In genomic region chr5:147671365-147671764, GRCh38 we compare ENCODE assay signal across 20 cellular contexts.
DNase-seq lines count a peak whose midpoint lies in the region; ATAC-seq, FAIRE-seq and TF ChIP-seq lines count a peak whose summit lies in the region.
"Had no signal": no experiment of that assay in that cellular context is flagged by ENCODE, and none has a peak within 500 bp of the region (broad histone marks: within the 10 kb centered on the region; RNA-seq: fewer than 3 reads in every experiment).

No MANE protein-coding gene starts in this region.

- H3K4me1 ChIP-seq in HepG2 (ENCODE audit: insufficient read depth, low read length), result peaks cover 34% of the 10 kb centered on the region
- H3K4me1 ChIP-seq in effector memory CD4-positive, alpha-beta T cell (ENCODE audit: control insufficient read depth, insufficient read depth, low read length, poor library complexity, severe bottlenecking), result no peaks in the 10 kb centered on the region
- H3K4me1 ChIP-seq: A549 had no signal

- H4K20me1 ChIP-seq in HepG2 (ENCODE audit: insufficient read depth, low read length), result no peaks in the 10 kb centered on the region

- H3K4me1 Mint-ChIP-seq in stimulated activated memory B cell treated with anti-CD40 and anti-IgM and Interleukin-4, amounts not matched to agents 10 μg/mL and 1 μg/mL and 100 μg/mL, for 72 hours, result no peaks in the 10 kb centered on the region
- H3K4me1 Mint-ChIP-seq: CD14-positive monocyte had no signal

- in situ Hi-C loops in HepG2 (cut with HindIII; ENCODE audit: extremely low pct_ligation_motif_present, low pct_unique_long_range_greater_than_20kb), result loop anchor here (5.0 kb wide), 1 partner anchor 44 kb away; no protein-coding TSS in a partner anchor

- TF ChIP-seq EP300 in HepG2 (IDR thresholded peaks at IDR 0.05; ENCODE audit: low read depth in 2 of 2, low read length in 2 of 2), result peak; percentile 46 to 61; a peak in 1 of 4 replicates
- TF ChIP-seq EP300 in HepG2 (CRISPR knock-in tag; IDR thresholded peaks at IDR 0.05; ENCODE audit: borderline replicate concordance), result 0 out of 2 replicates have a peak, but pooled peaks have one; percentile 12

- POLR2A ChIA-PET in HepG2 (lab: Yijun Ruan, JAX), result no interaction called here

- CTCF ChIA-PET in HepG2 (lab: Yijun Ruan, JAX; ENCODE audit: low intra/inter-chr PET ratio, low total read pairs), result no interaction called here

- no peak overlapping the region for H3K9ac ChIP-seq in HepG2 (ENCODE audit: insufficient read depth, low read depth, low read length)
- H3K9ac ChIP-seq: GM23248 had no signal

- intact Hi-C loops in HepG2 (cut with micrococcal nuclease; ENCODE audit: unreplicated experiment), result no loop called here

- no peak overlapping the region for H2AFZ ChIP-seq in HepG2 (ENCODE audit: low read length)
- H2AFZ ChIP-seq: GM23248 had no signal

- no peak overlapping the region for H3K27ac Mint-ChIP-seq in stimulated activated memory B cell treated with anti-CD40 and anti-IgM and Interleukin-4, amounts not matched to agents 10 μg/mL and 1 μg/mL and 100 μg/mL, for 72 hours
- H3K27ac Mint-ChIP-seq: CD14-positive monocyte; CD8-positive, alpha-beta T cell had no signal

- no peak overlapping the region for H3K4me3 ChIP-seq in HepG2 (replicated peaks in 1 of 3; ENCODE audit: insufficient read depth in 1 of 3, low read depth in 2 of 3, low read length in 3 of 3)
- H3K4me3 ChIP-seq in effector memory CD4-positive, alpha-beta T cell (ENCODE audit: insufficient read depth, low read depth, low read length, poor library complexity, severe bottlenecking), result no peak overlapping the region
- H3K4me3 ChIP-seq: A549, GM23248, K562 had no signal

- H3K79me2 ChIP-seq in HepG2 (ENCODE audit: insufficient read depth, low read length), result no peaks in the 10 kb centered on the region

- TF ChIP-seq POLR2A in HepG2 (IDR thresholded peaks at IDR 0.05; ENCODE audit: insufficient read depth in 1 of 2, low read depth in 2 of 2, low read length in 2 of 2), result no peak

- no peak for TF ChIP-seq CTCF in VCaP (conservative IDR thresholded peaks at IDR 0.05)
- TF ChIP-seq CTCF in HepG2 (CRISPR knock-in tag; IDR thresholded peaks at IDR 0.05), result 0 out of 2 replicates have a peak, but pooled peaks have one; percentile 32

- WGBS in HepG2 (ENCODE audit: low lambda C conversion rate), result 15% methylated on average over 6 of the region's 6 CpGs

- no peaks in the 10 kb centered on the region for H3K36me3 ChIP-seq in HepG2 (replicated peaks in 1 of 2; ENCODE audit: control insufficient read depth in 1 of 2, insufficient read depth in 2 of 2, low read length in 2 of 2)
- peaks cover 3% of the 10 kb centered on the region for H3K36me3 ChIP-seq in effector memory CD4-positive, alpha-beta T cell (ENCODE audit: control insufficient read depth, insufficient read depth, low read length)

- H3K4me2 ChIP-seq in HepG2 (ENCODE audit: low read depth, low read length), result peak overlapping the region; percentile 48
- H3K4me2 ChIP-seq: A549 had no signal

- no peaks in the 10 kb centered on the region for H3K9me3 ChIP-seq in HepG2 (ENCODE audit: low read length)
- H3K9me3 ChIP-seq in effector memory CD4-positive, alpha-beta T cell (ENCODE audit: control insufficient read depth, low read length), result no peaks in the 10 kb centered on the region
- H3K9me3 ChIP-seq: A549 had no signal

- FAIRE-seq in HepG2 (lab: Jason Lieb, UNC), result no peak
- FAIRE-seq: A549, D721Med, GM12892, HTR-8/SVneo, K562 had no signal

- peak; percentile 24; the same call in 1 of the 2 replicates for TF ChIP-seq RAD21 in HepG2 (CRISPR knock-in tag; IDR thresholded peaks at IDR 0.05)

- ATAC-seq in HepG2 (peak; percentile 99), HG03139 (IDR thresholded peaks at IDR 0.05; ENCODE audit: unreplicated experiment) (no peak), GM18519 (IDR thresholded peaks at IDR 0.05; ENCODE audit: low FRiP score, unreplicated experiment) (no peak)
- ATAC-seq in stimulated activated memory B cell treated with anti-CD40 and anti-IgM and Interleukin-4, amounts not matched to agents 10 μg/mL and 1 μg/mL and 100 μg/mL, for 72 hours, result peak; percentile 28
- ATAC-seq: CD8-positive, alpha-beta T cell; K562 had no signal

- no peaks in the 10 kb centered on the region for H3K36me3 Mint-ChIP-seq in stimulated activated memory B cell treated with anti-CD40 and anti-IgM and Interleukin-4, amounts not matched to agents 10 μg/mL and 1 μg/mL and 100 μg/mL, for 72 hours
- H3K36me3 Mint-ChIP-seq: CD14-positive monocyte had no signal

- H3K27me3 ChIP-seq in HepG2 (ENCODE audit: control insufficient read depth in 1 of 2, insufficient read depth in 2 of 2, low read length in 2 of 2), result no peaks in the 10 kb centered on the region
- no peaks in the 10 kb centered on the region for H3K27me3 ChIP-seq in effector memory CD4-positive, alpha-beta T cell (replicated peaks; ENCODE audit: control insufficient read depth, insufficient read depth, low read length, poor library complexity, severe bottlenecking)

- DNase-seq in HuH-7 (ENCODE audit: low spot score) (peak; percentile 26), HepG2 (ENCODE audit: low spot score) (peak; percentile 43), NCI-H1436 (lab: John Stamatoyannopoulos, UW) (no peak)
- no peak for DNase-seq in effector memory CD4-positive, alpha-beta T cell
- DNase-seq: CD8-positive, alpha-beta T cell; COR-L47; DND-41; GDM1; GM23248; H7 had no signal

- no peak overlapping the region for H3K4me3 Mint-ChIP-seq in stimulated activated memory B cell treated with anti-CD40 and anti-IgM and Interleukin-4, amounts not matched to agents 10 μg/mL and 1 μg/mL and 100 μg/mL, for 72 hours
- H3K4me3 Mint-ChIP-seq: CD14-positive monocyte; CD8-positive, alpha-beta T cell had no signal

- H3K27ac ChIP-seq in VCaP, result 0 out of 2 replicates have a peak overlapping the region, but pooled peaks have one; percentile 22
- peak overlapping the region; percentile 64 for H3K27ac ChIP-seq in HepG2 (ENCODE audit: extremely low read length, insufficient read depth, low read length)
- no peak overlapping the region for H3K27ac ChIP-seq in effector memory CD4-positive, alpha-beta T cell (ENCODE audit: insufficient read depth, low read length, poor library complexity, severe bottlenecking)
- H3K27ac ChIP-seq: A549, GM23248 had no signal

- no TSS peak for BruUV-seq in HepG2 (replicated peaks; lab: Mats Ljungman, UMichigan)

- no peaks in the 10 kb centered on the region for H3K27me3 Mint-ChIP-seq in stimulated activated memory B cell treated with anti-CD40 and anti-IgM and Interleukin-4, amounts not matched to agents 10 μg/mL and 1 μg/mL and 100 μg/mL, for 72 hours

- no peaks in the 10 kb centered on the region for H3K9me3 Mint-ChIP-seq in stimulated activated memory B cell treated with anti-CD40 and anti-IgM and Interleukin-4, amounts not matched to agents 10 μg/mL and 1 μg/mL and 100 μg/mL, for 72 hours
- H3K9me3 Mint-ChIP-seq: CD8-positive, alpha-beta T cell had no signal

TF ChIP-seq in HepG2, 621 proteins besides CTCF, POLR2A, EP300 and RAD21 (continues in another document):
- TF ChIP-seq KDM2A (CRISPR knock-in tag; IDR thresholded peaks at IDR 0.05; ENCODE audit: borderline replicate concordance, low read depth) (0 out of 2 replicates have a peak, but pooled peaks have one; percentile 50), MED1 (CRISPR knock-in tag; IDR thresholded peaks at IDR 0.05) (peak; percentile 81), KDM1A (CRISPR knock-in tag; IDR thresholded peaks at IDR 0.05) (peak; percentile 70), SAP130 (CRISPR knock-in tag; IDR thresholded peaks at IDR 0.05; ENCODE audit: low read depth) (peak; percentile 36; the same call in 1 of the 2 replicates), GZF1 (CRISPR knock-in tag; IDR thresholded peaks at IDR 0.05) (0 out of 2 replicates have a peak, but pooled peaks have one; percentile 24)
- TF ChIP-seq, protein P1, sequence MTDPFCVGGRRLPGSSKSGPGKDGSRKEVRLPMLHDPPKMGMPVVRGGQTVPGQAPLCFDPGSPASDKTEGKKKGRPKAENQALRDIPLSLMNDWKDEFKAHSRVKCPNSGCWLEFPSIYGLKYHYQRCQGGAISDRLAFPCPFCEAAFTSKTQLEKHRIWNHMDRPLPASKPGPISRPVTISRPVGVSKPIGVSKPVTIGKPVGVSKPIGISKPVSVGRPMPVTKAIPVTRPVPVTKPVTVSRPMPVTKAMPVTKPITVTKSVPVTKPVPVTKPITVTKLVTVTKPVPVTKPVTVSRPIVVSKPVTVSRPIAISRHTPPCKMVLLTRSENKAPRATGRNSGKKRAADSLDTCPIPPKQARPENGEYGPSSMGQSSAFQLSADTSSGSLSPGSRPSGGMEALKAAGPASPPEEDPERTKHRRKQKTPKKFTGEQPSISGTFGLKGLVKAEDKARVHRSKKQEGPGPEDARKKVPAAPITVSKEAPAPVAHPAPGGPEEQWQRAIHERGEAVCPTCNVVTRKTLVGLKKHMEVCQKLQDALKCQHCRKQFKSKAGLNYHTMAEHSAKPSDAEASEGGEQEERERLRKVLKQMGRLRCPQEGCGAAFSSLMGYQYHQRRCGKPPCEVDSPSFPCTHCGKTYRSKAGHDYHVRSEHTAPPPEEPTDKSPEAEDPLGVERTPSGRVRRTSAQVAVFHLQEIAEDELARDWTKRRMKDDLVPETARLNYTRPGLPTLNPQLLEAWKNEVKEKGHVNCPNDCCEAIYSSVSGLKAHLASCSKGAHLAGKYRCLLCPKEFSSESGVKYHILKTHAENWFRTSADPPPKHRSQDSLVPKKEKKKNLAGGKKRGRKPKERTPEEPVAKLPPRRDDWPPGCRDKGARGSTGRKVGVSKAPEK (CRISPR knock-in tag; IDR thresholded peaks at IDR 0.05; ENCODE audit: borderline replicate concordance), result 0 out of 2 replicates have a peak, but pooled peaks have one; percentile 69
- TF ChIP-seq, protein P2, sequence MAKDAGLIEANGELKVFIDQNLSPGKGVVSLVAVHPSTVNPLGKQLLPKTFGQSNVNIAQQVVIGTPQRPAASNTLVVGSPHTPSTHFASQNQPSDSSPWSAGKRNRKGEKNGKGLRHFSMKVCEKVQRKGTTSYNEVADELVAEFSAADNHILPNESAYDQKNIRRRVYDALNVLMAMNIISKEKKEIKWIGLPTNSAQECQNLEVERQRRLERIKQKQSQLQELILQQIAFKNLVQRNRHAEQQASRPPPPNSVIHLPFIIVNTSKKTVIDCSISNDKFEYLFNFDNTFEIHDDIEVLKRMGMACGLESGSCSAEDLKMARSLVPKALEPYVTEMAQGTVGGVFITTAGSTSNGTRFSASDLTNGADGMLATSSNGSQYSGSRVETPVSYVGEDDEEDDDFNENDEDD (CRISPR knock-in tag; IDR thresholded peaks at IDR 0.05; ENCODE audit: borderline replicate concordance), result 0 out of 2 replicates have a peak, but pooled peaks have one; percentile 30
- TF ChIP-seq, protein P3, sequence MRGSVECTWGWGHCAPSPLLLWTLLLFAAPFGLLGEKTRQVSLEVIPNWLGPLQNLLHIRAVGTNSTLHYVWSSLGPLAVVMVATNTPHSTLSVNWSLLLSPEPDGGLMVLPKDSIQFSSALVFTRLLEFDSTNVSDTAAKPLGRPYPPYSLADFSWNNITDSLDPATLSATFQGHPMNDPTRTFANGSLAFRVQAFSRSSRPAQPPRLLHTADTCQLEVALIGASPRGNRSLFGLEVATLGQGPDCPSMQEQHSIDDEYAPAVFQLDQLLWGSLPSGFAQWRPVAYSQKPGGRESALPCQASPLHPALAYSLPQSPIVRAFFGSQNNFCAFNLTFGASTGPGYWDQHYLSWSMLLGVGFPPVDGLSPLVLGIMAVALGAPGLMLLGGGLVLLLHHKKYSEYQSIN (CRISPR knock-in tag; IDR thresholded peaks at IDR 0.05; ENCODE audit: borderline replicate concordance), result no peak

Comparison
In these comparisons a context has a peak if more than half of its experiments do, and no peak if none do; other contexts are left out.
1. DNase-seq: peak in HuH-7 (single experiment) and HepG2 (single experiment); none in effector memory CD4-positive, alpha-beta T cell (0 of 3) and NCI-H1436 (single experiment).
2. ATAC-seq: peak in HepG2 (single experiment) and stimulated activated memory B cell treated with anti-CD40 and anti-IgM and Interleukin-4, amounts not matched to agents 10 μg/mL and 1 μg/mL and 100 μg/mL, for 72 hours (single experiment); none in HG03139 (single experiment) and GM18519 (single experiment).